8 cellular contexts compared by ENCODE assay signal in genomic region chr16:56964243-56965148, GRCh38.
DNase-seq lines count a peak whose midpoint lies in the region; TF ChIP-seq lines count a peak whose summit lies in the region.

No MANE protein-coding gene starts in this region.

- DNase-seq in CD1c-positive myeloid dendritic cell (ENCODE audit: extremely low spot score) (peak; percentile 95), GM20000 (ENCODE audit: low spot score) (peak; percentile 79), NCI-H1048 (lab: John Stamatoyannopoulos, UW) (peak; percentile 2), left kidney (ENCODE audit: low read depth, low spot score) (peak; percentile 90), NCI-H2107 treated with DMSO at 0.1 percent for 48 hours (lab: John Stamatoyannopoulos, UW; ENCODE audit: unreplicated experiment) (no peak)
- peak; percentile 99 for DNase-seq in activated CD4-positive, CD25-positive, alpha-beta regulatory T cell treated with anti-CD3 and anti-CD28 coated beads, Interleukin-2, amount 50 U/mL, for 72 hours
- DNase-seq in central memory CD4-positive, alpha-beta T cell: peak; percentile 88
- peak; percentile 98 for DNase-seq in stimulated activated CD4-positive, alpha-beta T cell treated with anti-CD3 and anti-CD28 coated beads, Interleukin-4, amount 100 ng/mL, for 24 hours

- peak; percentile 96 for TF ChIP-seq CTCF in GM20000 (IDR thresholded peaks at IDR 0.05; ENCODE audit: extremely low read depth, missing control alignments)
